24 cellular contexts compared by ENCODE assay signal in the genomic region with DNA sequence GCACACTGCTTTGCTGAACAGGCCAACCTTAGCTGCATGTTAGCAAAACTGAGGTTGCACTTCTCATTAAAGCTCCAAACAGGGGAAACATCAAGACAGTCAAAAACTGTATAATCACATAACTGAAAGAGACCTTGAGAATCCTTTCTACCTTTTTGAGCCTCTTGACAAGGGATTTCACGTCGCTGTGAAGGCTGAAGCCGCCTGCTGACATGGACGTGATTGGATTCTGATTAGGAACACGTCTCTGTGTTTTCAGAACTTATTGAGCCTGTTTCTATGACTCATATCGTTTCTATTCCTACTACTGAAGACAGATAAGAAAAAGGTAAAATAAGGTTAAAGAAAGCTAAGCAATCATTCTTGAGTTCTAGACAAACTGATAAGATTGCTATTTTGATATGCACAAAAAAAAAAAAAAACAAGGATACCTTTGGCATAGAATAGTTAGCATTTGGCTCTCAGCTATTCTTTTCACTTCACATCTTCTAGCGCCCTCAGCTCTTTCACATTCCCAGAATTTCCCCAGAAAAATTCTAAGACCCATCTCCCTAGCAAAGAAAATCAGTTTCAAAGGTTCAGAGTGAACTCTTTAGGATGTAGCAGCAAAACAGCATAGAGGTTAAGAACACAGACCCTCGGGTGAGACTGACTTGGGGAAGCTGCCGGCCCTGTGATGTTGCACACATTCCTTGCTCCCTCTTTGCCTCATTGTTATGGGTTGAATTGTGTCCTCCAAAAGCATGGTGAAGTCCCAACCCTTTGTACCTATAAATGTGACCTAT.
A peak's percentile ranks its signal among the peaks of the same experiment; 100 is the strongest.
DNase-seq lines count a peak whose midpoint lies in the region; ATAC-seq and TF ChIP-seq lines count a peak whose summit lies in the region.
"Had no signal": no experiment of that assay in that cellular context is flagged by ENCODE, and none has a peak within 500 bp of the region (broad histone marks: within the 10 kb centered on the region; RNA-seq: fewer than 3 reads in every experiment).

No MANE protein-coding gene starts in this region.

- no peak overlapping the region for H3K14ac ChIP-seq in trophoblast cell (ENCODE audit: low read length)

- H2BK120ac ChIP-seq in trophoblast cell (ENCODE audit: insufficient read depth, low read length, poor library complexity): no peak overlapping the region

- no peak overlapping the region for H3K23ac ChIP-seq in trophoblast cell (ENCODE audit: low read length)

- DNase-seq in activated naive CD8-positive, alpha-beta T cell treated with anti-CD3 and anti-CD28 coated beads, Interleukin-2, amount 50 U/mL, for 24 hours: no peak
- peak in 4 of 7 donors; percentile 22 to 64 (median 38) for DNase-seq in adrenal gland
- DNase-seq in trophoblast cell: peak; percentile 66 to 97
- no peak for DNase-seq in NCI-H1092 treated with DMSO at 0.1 percent for 48 hours (lab: John Stamatoyannopoulos, UW)
- no peak for DNase-seq in NCI-H526 treated with DMSO at 0.1 percent for 48 hours (lab: John Stamatoyannopoulos, UW)
- DNase-seq: CD4-positive, alpha-beta T cell; COR-L47; GM23248; H9; KBM-7; MV-4-11; NCI-H1105 treated with DMSO at 0.1 percent for 48 hours; NCI-H2029; NCI-H446; NCI-H524 treated with DMSO at 0.1 percent for 48 hours; NCI-H82; NK-92 treated with Interleukin-12 subunit alpha and Interleukin-12 subunit beta, amount 100 ng/mL, for 24 hours; PC-9; Right ventricle myocardium superior had no signal

- H4K8ac ChIP-seq in trophoblast cell (ENCODE audit: low read depth, low read length): no peak overlapping the region

- no peaks in the 10 kb centered on the region for H3K4me1 Mint-ChIP-seq in activated naive CD8-positive, alpha-beta T cell (ENCODE audit: low read depth)
- peaks cover 6% of the 10 kb centered on the region for H3K4me1 Mint-ChIP-seq in activated naive CD8-positive, alpha-beta T cell treated with anti-CD3 and anti-CD28 coated beads, Interleukin-2, amount 50 U/mL, for 24 hours

- H2AFZ ChIP-seq in trophoblast cell (ENCODE audit: insufficient read depth, low read length, poor library complexity): no peak overlapping the region
- H2AFZ ChIP-seq: GM23248, PC-9 had no signal

- TF ChIP-seq CTCF in adrenal gland (IDR thresholded peaks at IDR 0.05) (no peak), gastroesophageal sphincter (IDR thresholded peaks at IDR 0.05) (no peak)

- H3K18ac ChIP-seq in trophoblast cell (ENCODE audit: low read length): peak overlapping the region; percentile 1

- H3K9me3 ChIP-seq in adrenal gland (replicated peaks in 1 of 3) (no peaks in the 10 kb centered on the region), gastroesophageal sphincter (no peaks in the 10 kb centered on the region), trophoblast cell (ENCODE audit: insufficient read depth, low read depth, low read length) (no peaks in the 10 kb centered on the region)
- H3K9me3 ChIP-seq: BLaER1, SJSA1 had no signal

- H3K36me3 ChIP-seq in adrenal gland (replicated peaks in 1 of 2) (no peaks in the 10 kb centered on the region), gastroesophageal sphincter (peaks cover 0 to 84% of the 10 kb centered on the region in 2 donors), trophoblast cell (ENCODE audit: control insufficient read depth in 1 of 2, insufficient read depth in 2 of 2, low read length in 2 of 2) (peaks cover 3 to 14% of the 10 kb centered on the region in 2 experiments)
- H3K36me3 ChIP-seq: BLaER1 had no signal

- intact Hi-C loops in adrenal gland (cut with DNase I): no loop called here

- no peaks in the 10 kb centered on the region for H3K79me2 ChIP-seq in trophoblast cell (ENCODE audit: control insufficient read depth, insufficient read depth, low read length, poor library complexity)

- peak overlapping the region; percentile 3 for H2BK5ac ChIP-seq in trophoblast cell (ENCODE audit: low read depth, low read length, poor library complexity)

- peak overlapping the region; percentile 10 for H4K91ac ChIP-seq in trophoblast cell (ENCODE audit: low read depth, low read length)

- no peak overlapping the region for H3K4ac ChIP-seq in trophoblast cell (ENCODE audit: low read depth, low read length)

- no peak for ATAC-seq in activated naive CD8-positive, alpha-beta T cell treated with anti-CD3 and anti-CD28 coated beads, Interleukin-2, amount 50 U/mL, for 24 hours
- peak; percentile 65 for ATAC-seq in gastroesophageal sphincter
- ATAC-seq in GM18861 (IDR thresholded peaks at IDR 0.05; ENCODE audit: unreplicated experiment): no peak

- TF ChIP-seq POLR2A in adrenal gland (IDR thresholded peaks at IDR 0.05): peak in 1 of 2 donors; percentile 22
- TF ChIP-seq POLR2A in gastroesophageal sphincter (IDR thresholded peaks at IDR 0.05): no peak

- peak overlapping the region; percentile 34 for H3K27ac Mint-ChIP-seq in activated naive CD8-positive, alpha-beta T cell
- H3K27ac Mint-ChIP-seq in activated naive CD8-positive, alpha-beta T cell treated with anti-CD3 and anti-CD28 coated beads, Interleukin-2, amount 50 U/mL, for 24 hours: no peak overlapping the region

- H3K9ac ChIP-seq in trophoblast cell (ENCODE audit: low read length): no peak overlapping the region
- H3K9ac ChIP-seq: BLaER1, GM23248 had no signal

- no peaks in the 10 kb centered on the region for H3K9me3 Mint-ChIP-seq in activated naive CD8-positive, alpha-beta T cell (ENCODE audit: low read depth)
- no peaks in the 10 kb centered on the region for H3K9me3 Mint-ChIP-seq in activated naive CD8-positive, alpha-beta T cell treated with anti-CD3 and anti-CD28 coated beads, Interleukin-2, amount 50 U/mL, for 24 hours
- H3K9me3 Mint-ChIP-seq: CD4-positive, alpha-beta T cell; H9 had no signal

- H3K27me3 ChIP-seq in adrenal gland (no peaks in the 10 kb centered on the region), gastroesophageal sphincter (no peaks in the 10 kb centered on the region), trophoblast cell (ENCODE audit: insufficient read depth, low read length) (no peaks in the 10 kb centered on the region)
- H3K27me3 ChIP-seq: BLaER1, SJSA1 had no signal

- H3K4me3 ChIP-seq in adrenal gland (no peak overlapping the region), gastroesophageal sphincter (no peak overlapping the region), trophoblast cell (ENCODE audit: low read depth, low read length) (no peak overlapping the region)
- H3K4me3 ChIP-seq: BLaER1, GM23248, PC-9, SJSA1 had no signal

- peak overlapping the region; percentile 42 for H2BK12ac ChIP-seq in trophoblast cell (ENCODE audit: low read length)

- WGBS in adrenal gland, 4 donors: 46 to 51% (median 50%) methylated on average over 7 to 9 of the region's 9 CpGs
- 89 to 93% methylated on average over 7 to 9 of the region's 9 CpGs for WGBS in gastroesophageal sphincter (ENCODE audit: low coverage in 1 of 2), 2 donors
- whole genome bisulfite sequencing in trophoblast cell (ENCODE audit: extremely low coverage, insufficient coverage, insufficient read length): no CpG with 5 or more reads among the region's 9 CpGs

- peaks cover 31% of the 10 kb centered on the region for H3K36me3 Mint-ChIP-seq in activated naive CD8-positive, alpha-beta T cell
- H3K36me3 Mint-ChIP-seq in activated naive CD8-positive, alpha-beta T cell treated with anti-CD3 and anti-CD28 coated beads, Interleukin-2, amount 50 U/mL, for 24 hours (ENCODE audit: low read depth): peaks cover 28% of the 10 kb centered on the region

- no peaks in the 10 kb centered on the region for H3K27me3 Mint-ChIP-seq in activated naive CD8-positive, alpha-beta T cell
- H3K27me3 Mint-ChIP-seq in activated naive CD8-positive, alpha-beta T cell treated with anti-CD3 and anti-CD28 coated beads, Interleukin-2, amount 50 U/mL, for 24 hours: no peaks in the 10 kb centered on the region
- H3K27me3 Mint-ChIP-seq: CD4-positive, alpha-beta T cell had no signal

- H3K79me1 ChIP-seq in trophoblast cell (ENCODE audit: low read length): peaks cover 5% of the 10 kb centered on the region

- no peak overlapping the region for H2AK5ac ChIP-seq in trophoblast cell (ENCODE audit: low read length)

- H3K4me3 Mint-ChIP-seq in activated naive CD8-positive, alpha-beta T cell: no peak overlapping the region
- no peak overlapping the region for H3K4me3 Mint-ChIP-seq in activated naive CD8-positive, alpha-beta T cell treated with anti-CD3 and anti-CD28 coated beads, Interleukin-2, amount 50 U/mL, for 24 hours
- H3K4me3 Mint-ChIP-seq: CD4-positive, alpha-beta T cell; H9 had no signal

- H3K27ac ChIP-seq in adrenal gland: peak overlapping the region in 4 of 5 donors; percentile 30 to 63 (median 52)
- no peak overlapping the region for H3K27ac ChIP-seq in gastroesophageal sphincter
- H3K27ac ChIP-seq in trophoblast cell (ENCODE audit: low read depth, low read length): peak overlapping the region; percentile 27
- H3K27ac ChIP-seq: BLaER1, GM23248, PC-9, SJSA1 had no signal

- no peak overlapping the region for H3K4me2 ChIP-seq in trophoblast cell (ENCODE audit: low read length)
- H3K4me2 ChIP-seq: BLaER1, PC-9 had no signal

- H4K12ac ChIP-seq in trophoblast cell (ENCODE audit: low read depth, low read length): no peak overlapping the region

- TF ChIP-seq EP300 in gastroesophageal sphincter (IDR thresholded peaks at IDR 0.05): no peak

- H3K4me1 ChIP-seq in adrenal gland (replicated peaks in 1 of 2) (peaks cover 10 to 14% of the 10 kb centered on the region in 2 donors), gastroesophageal sphincter (peaks cover 0 to 9% (median 4%) of the 10 kb centered on the region in 3 donors), trophoblast cell (ENCODE audit: control insufficient read depth in 1 of 2, insufficient read depth in 2 of 2, low read length in 2 of 2) (peaks cover 5 to 12% of the 10 kb centered on the region in 2 experiments)
- H3K4me1 ChIP-seq: SJSA1 had no signal

Comparison
In these comparisons a context has a peak if more than half of its experiments do, and no peak if none do; other contexts are left out.
1. DNase-seq: peak in adrenal gland (4 of 7) and trophoblast cell (2 of 2); none in activated naive CD8-positive, alpha-beta T cell treated with anti-CD3 and anti-CD28 coated beads, Interleukin-2, amount 50 U/mL, for 24 hours (single experiment), NCI-H1092 treated with DMSO at 0.1 percent for 48 hours (single experiment) and NCI-H526 treated with DMSO at 0.1 percent for 48 hours (single experiment).
2. H3K27ac ChIP-seq: peak in adrenal gland (4 of 5) and trophoblast cell (single experiment); none in gastroesophageal sphincter (0 of 4).